ENCODE assay signal across 8 cellular contexts in the genomic region with DNA sequence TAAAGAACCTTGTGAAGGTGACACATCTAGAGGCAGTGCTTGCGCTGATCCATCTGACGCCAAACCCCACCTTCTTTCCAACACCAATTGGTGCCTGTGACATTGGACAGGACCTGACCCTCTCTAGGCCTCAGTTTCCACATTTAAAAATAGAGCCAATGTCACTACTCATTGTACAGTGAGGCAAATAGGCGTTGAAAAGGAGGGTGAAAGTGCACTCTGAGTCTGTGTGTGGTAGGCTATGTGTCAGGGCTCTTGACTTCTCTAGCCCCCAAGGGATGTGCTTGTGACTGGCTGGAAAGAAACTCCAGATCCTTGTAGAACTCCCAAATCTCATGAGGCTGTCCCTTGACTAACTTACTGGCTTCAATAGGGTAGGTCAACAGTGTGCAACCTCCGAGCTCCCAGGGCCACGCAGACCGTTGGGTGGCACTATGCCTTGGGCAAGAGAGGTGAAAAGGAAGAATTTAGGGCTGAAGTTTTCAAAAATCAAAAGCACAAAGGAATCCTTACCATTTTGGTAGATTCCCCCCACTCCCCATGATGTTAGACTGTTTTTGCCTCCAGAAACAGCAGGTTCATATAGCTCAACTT. TPM values are rescaled to one million over a fixed set of nuclear protein-coding genes. Genes with fewer than 3 reads are reported as not detected.
DNase-seq lines count a peak whose midpoint lies in the region; ATAC-seq and TF ChIP-seq lines count a peak whose summit lies in the region.

No MANE protein-coding gene starts in this region.

- H3K36me3 Mint-ChIP-seq in CD14-positive monocyte: peaks cover 28 to 40% of the 10 kb centered on the region in 2 donors
- H3K36me3 Mint-ChIP-seq in dendritic cell treated with granulocyte-macrophage colony-stimulating factor and Interleukin-4, amounts not matched to agents 40 ng/mL and 50 ng/mL, for 4 days (ENCODE audit: low read depth): peaks cover 58% of the 10 kb centered on the region

- H3K27ac Mint-ChIP-seq in CD14-positive monocyte: peak overlapping the region in 6 of 7 donors; percentile 89 to 96 (median 94)
- peak overlapping the region; percentile 87 for H3K27ac Mint-ChIP-seq in dendritic cell treated with granulocyte-macrophage colony-stimulating factor and Interleukin-4, amounts not matched to agents 40 ng/mL and 50 ng/mL, for 4 days

- intact Hi-C loops in CD14-positive monocyte (cut with micrococcal nuclease): loop anchor here (2.0 to 10.0 kb wide), 2 partner anchors 31 to 63 kb away; a partner anchor contains a TSS
- intact Hi-C loops in dendritic cell treated with granulocyte-macrophage colony-stimulating factor and Interleukin-4, amounts not matched to agents 40 ng/mL and 50 ng/mL, for 4 days (cut with micrococcal nuclease): no loop called here

- ATAC-seq in GM19035 (IDR thresholded peaks at IDR 0.05; ENCODE audit: unreplicated experiment): no peak
- no peak for ATAC-seq in HG02938 (IDR thresholded peaks at IDR 0.05; ENCODE audit: unreplicated experiment)

- TF ChIP-seq CTCF in CD14-positive monocyte (IDR thresholded peaks at IDR 0.05): no peak

- H3K4me1 Mint-ChIP-seq in CD14-positive monocyte: peaks cover 32% of the 10 kb centered on the region
- H3K4me1 Mint-ChIP-seq in dendritic cell treated with granulocyte-macrophage colony-stimulating factor and Interleukin-4, amounts not matched to agents 40 ng/mL and 50 ng/mL, for 4 days (ENCODE audit: low read depth): peaks cover 41% of the 10 kb centered on the region

- DNase-seq in CD14-positive monocyte (ENCODE audit: low spot score) (no peak), MG63 (no peak), NCI-H2196 treated with DMSO at 0.1 percent for 48 hours (lab: John Stamatoyannopoulos, UW; ENCODE audit: unreplicated experiment) (no peak)
- DNase-seq in effector CD8-positive, alpha-beta T cell (lab: John Stamatoyannopoulos, UW): no peak

- peaks cover 27% of the 10 kb centered on the region for H3K4me1 ChIP-seq in mononuclear cell (ENCODE audit: insufficient read depth, low read length)

- peaks cover 0 to 3% (median 0%) of the 10 kb centered on the region in 3 donors for H3K27me3 Mint-ChIP-seq in CD14-positive monocyte (ENCODE audit: low read depth in 3 of 3)
- H3K27me3 Mint-ChIP-seq in dendritic cell treated with granulocyte-macrophage colony-stimulating factor and Interleukin-4, amounts not matched to agents 40 ng/mL and 50 ng/mL, for 4 days: no peaks in the 10 kb centered on the region

- no peaks in the 10 kb centered on the region for H3K9me3 ChIP-seq in MG63
- H3K9me3 ChIP-seq in mononuclear cell (ENCODE audit: low read depth, low read length): no peaks in the 10 kb centered on the region

- no peaks in the 10 kb centered on the region for H3K27me3 ChIP-seq in MG63
- no peaks in the 10 kb centered on the region for H3K27me3 ChIP-seq in mononuclear cell (ENCODE audit: insufficient read depth, low read length)

- H3K4me3 Mint-ChIP-seq in CD14-positive monocyte: peak overlapping the region; percentile 96 to 97
- peak overlapping the region; percentile 91 for H3K4me3 Mint-ChIP-seq in dendritic cell treated with granulocyte-macrophage colony-stimulating factor and Interleukin-4, amounts not matched to agents 40 ng/mL and 50 ng/mL, for 4 days

- peaks cover 0 to 2% (median 0%) of the 10 kb centered on the region in 7 donors for H3K9me3 Mint-ChIP-seq in CD14-positive monocyte
- no peaks in the 10 kb centered on the region for H3K9me3 Mint-ChIP-seq in dendritic cell treated with granulocyte-macrophage colony-stimulating factor and Interleukin-4, amounts not matched to agents 40 ng/mL and 50 ng/mL, for 4 days

- peaks cover 31% of the 10 kb centered on the region for H3K36me3 ChIP-seq in MG63

- H3K4me3 ChIP-seq in MG63 (peak overlapping the region; percentile 68), mononuclear cell (ENCODE audit: low read length) (peak overlapping the region; percentile 82)

RNA-seq across cellular contexts. Expression of a gene that starts 0.7 kb away (rescaled TPM):
- 10 to 100 TPM; 11.7 to 17.1 TPM for polyA plus RNA-seq in CD14-positive monocyte
- total RNA-seq in MG63 (2014; rRNA removed; shearing (Covaris generic); ENCODE audit: low replicate concordance): 22.6 and 65.2 TPM in 2 replicates
- 11.4 TPM for total RNA-seq in mononuclear cell

RNA-seq across cellular contexts. Expression of a gene that starts 17.5 kb away (rescaled TPM):
- 10 to 100 TPM; 19.2 to 19.7 TPM for polyA plus RNA-seq in CD14-positive monocyte
- total RNA-seq in MG63 (2014; rRNA removed; shearing (Covaris generic); ENCODE audit: low replicate concordance): 32.8 and 42.5 TPM in 2 replicates
- 26.0 TPM for total RNA-seq in mononuclear cell

RNA-seq across cellular contexts. Expression of a gene that starts 30.5 kb away (rescaled TPM):
- 100 to 1,000 TPM; 434 to 498 TPM for polyA plus RNA-seq in CD14-positive monocyte
- 343 and 426 TPM in 2 replicates for total RNA-seq in MG63 (2014; rRNA removed; shearing (Covaris generic); ENCODE audit: low replicate concordance)
- total RNA-seq in mononuclear cell: 39.1 TPM

RNA-seq across cellular contexts. Expression of a gene that starts 34.2 kb away (rescaled TPM):
- polyA plus RNA-seq in CD14-positive monocyte: 100 to 1,000 TPM; 124 to 158 TPM
- 10.7 and 21.6 TPM in 2 replicates for total RNA-seq in MG63 (2014; rRNA removed; shearing (Covaris generic); ENCODE audit: low replicate concordance)
- total RNA-seq in mononuclear cell: 31.3 TPM

RNA-seq across cellular contexts. Expression of a gene that starts 49.2 kb away (rescaled TPM):
- 1 to 10 TPM; 6.5 to 6.7 TPM for polyA plus RNA-seq in CD14-positive monocyte
- total RNA-seq in MG63 (2014; rRNA removed; shearing (Covaris generic); ENCODE audit: low replicate concordance): 9.7 and 19.0 TPM in 2 replicates
- 0.31 TPM for total RNA-seq in mononuclear cell
